12 cellular contexts compared by ENCODE assay signal in genomic region chr13:43285891-43286602, GRCh38.
A peak's percentile ranks its signal among the peaks of the same experiment; 100 is the strongest.
DNase-seq lines count a peak whose midpoint lies in the region; ATAC-seq lines count a peak whose summit lies in the region.
"Had no signal": no experiment of that assay in that cellular context is flagged by ENCODE, and none has a peak within 500 bp of the region (broad histone marks: within the 10 kb centered on the region; RNA-seq: fewer than 3 reads in every experiment).

No MANE protein-coding gene starts in this region.

- no peak overlapping the region for H3K23ac ChIP-seq in neuronal stem cell (ENCODE audit: low read depth, low read length, poor library complexity)

- H3K4me3 ChIP-seq in neuronal stem cell (ENCODE audit: low read length in 2 of 2) = no peak overlapping the region
- H3K4me3 ChIP-seq: A549, spleen, tibial artery had no signal

- DNase-seq in NCI-H1417 (lab: John Stamatoyannopoulos, UW) = peak; percentile 20 to 78 (median 38)
- DNase-seq in NCI-H1417 treated with DMSO at 0.1 percent for 48 hours (lab: John Stamatoyannopoulos, UW) = no peak
- DNase-seq in NCI-H226 = peak; percentile 63
- peak; percentile 54 for DNase-seq in ecto neural progenitor cell (ENCODE audit: low spot score)
- DNase-seq in retina = peak; percentile 83
- DNase-seq in neuronal stem cell (ENCODE audit: low spot score) = no peak
- no peak for DNase-seq in RKO (ENCODE audit: low spot score)
- DNase-seq: naive thymus-derived CD8-positive, alpha-beta T cell; spleen had no signal

- H2BK5ac ChIP-seq in neuronal stem cell (ENCODE audit: low read length) = no peak overlapping the region

- WGBS in neuronal stem cell (ENCODE audit: extremely low coverage in 2 of 2, insufficient read length in 2 of 2, insufficient replicate concordance in 1 of 2), 2 donors = no CpG with 5 or more reads among the region's 7 CpGs

- H2BK12ac ChIP-seq in neuronal stem cell (ENCODE audit: low read length) = no peak overlapping the region

- no peaks in the 10 kb centered on the region for H3K4me1 ChIP-seq in neuronal stem cell (ENCODE audit: control insufficient read depth in 2 of 2, insufficient read depth in 1 of 2, low read depth in 1 of 2, low read length in 2 of 2)
- H3K4me1 ChIP-seq: spleen had no signal

- ATAC-seq in HG03108 (IDR thresholded peaks at IDR 0.05; ENCODE audit: unreplicated experiment) = no peak
- ATAC-seq: A549; naive thymus-derived CD8-positive, alpha-beta T cell had no signal

- no peak overlapping the region for H3K27ac ChIP-seq in neuronal stem cell (replicated peaks; ENCODE audit: low read length)
- H3K27ac ChIP-seq: A549, spleen, tibial artery had no signal

- H3K9ac ChIP-seq in neuronal stem cell (ENCODE audit: low read depth, low read length, poor library complexity) = no peak overlapping the region

- no peak overlapping the region for H2BK15ac ChIP-seq in neuronal stem cell (ENCODE audit: low read length)

- no peak overlapping the region for H3K18ac ChIP-seq in neuronal stem cell (ENCODE audit: low read length)

- no peak overlapping the region for H3K14ac ChIP-seq in neuronal stem cell (ENCODE audit: low read length)

- no peak overlapping the region for H2BK120ac ChIP-seq in neuronal stem cell (ENCODE audit: low read depth, low read length)

- no peak overlapping the region for H3K4me2 ChIP-seq in neuronal stem cell (ENCODE audit: insufficient read depth, low read length, poor library complexity, severe bottlenecking)
- H3K4me2 ChIP-seq: A549 had no signal

- H3K4ac ChIP-seq in neuronal stem cell (ENCODE audit: low read length) = no peak overlapping the region

- no peaks in the 10 kb centered on the region for H3K79me1 ChIP-seq in neuronal stem cell (ENCODE audit: low read depth, low read length)

- no peak overlapping the region for H4K91ac ChIP-seq in neuronal stem cell (ENCODE audit: low read depth, low read length, poor library complexity)

- no peak overlapping the region for H4K8ac ChIP-seq in neuronal stem cell (ENCODE audit: low read depth, low read length)

- H3K27me3 ChIP-seq in neuronal stem cell (ENCODE audit: control insufficient read depth in 3 of 3, insufficient read depth in 3 of 3, low read depth in 1 of 3, low read length in 3 of 3) = no peaks in the 10 kb centered on the region
- H3K27me3 ChIP-seq: spleen, tibial artery had no signal

- H2AFZ ChIP-seq in neuronal stem cell (ENCODE audit: low read length) = no peak overlapping the region

- no peak overlapping the region for H2AK5ac ChIP-seq in neuronal stem cell (ENCODE audit: low read depth, low read length)

- H3K9me3 ChIP-seq in neuronal stem cell (replicated peaks in 1 of 2; ENCODE audit: control insufficient read depth in 2 of 2, insufficient read depth in 1 of 2, low read depth in 1 of 2, low read length in 2 of 2) = no peaks in the 10 kb centered on the region
- H3K9me3 ChIP-seq: A549, spleen, tibial artery had no signal

- no peaks in the 10 kb centered on the region for H3K36me3 ChIP-seq in neuronal stem cell (replicated peaks in 1 of 2; ENCODE audit: control insufficient read depth in 2 of 2, insufficient read depth in 2 of 2, low read length in 2 of 2)
- H3K36me3 ChIP-seq: spleen, tibial artery had no signal

Comparison
In these comparisons a context has a peak if more than half of its experiments do, and no peak if none do; other contexts are left out.
1. DNase-seq: peak in NCI-H1417 (3 of 3), NCI-H226 (single experiment), ecto neural progenitor cell (single experiment) and retina (single experiment); none in NCI-H1417 treated with DMSO at 0.1 percent for 48 hours (single experiment), neuronal stem cell (single experiment) and RKO (single experiment).